Comparison of ENCODE assay signal across 26 cellular contexts in the genomic region with DNA sequence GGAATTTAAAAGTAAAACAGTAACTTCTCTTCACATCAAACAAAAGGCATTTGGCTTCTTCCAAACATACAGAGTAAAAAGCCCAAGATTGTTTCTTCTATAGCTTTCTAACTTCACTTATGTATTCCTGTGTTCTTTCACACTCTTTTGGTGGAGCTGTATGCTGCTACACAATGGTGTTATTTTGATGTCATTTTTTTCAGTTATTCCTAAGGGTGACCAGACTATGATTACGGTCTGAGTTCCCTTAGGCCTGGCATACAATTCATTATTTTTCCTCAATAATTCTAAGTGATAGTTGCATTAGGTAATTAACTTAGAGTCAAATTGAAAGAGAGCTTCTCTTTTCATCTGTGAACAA.
A peak's percentile ranks its signal among the peaks of the same experiment; 100 is the strongest.
DNase-seq lines count a peak whose midpoint lies in the region; ATAC-seq and TF ChIP-seq lines count a peak whose summit lies in the region.
"Had no signal": no experiment of that assay in that cellular context is flagged by ENCODE, and none has a peak within 500 bp of the region (broad histone marks: within the 10 kb centered on the region; RNA-seq: fewer than 3 reads in every experiment).

No MANE protein-coding gene starts in this region.

- H3K36me3 Mint-ChIP-seq in activated T-cell treated with anti-CD3 and anti-CD28 coated beads, Interleukin-2, amount 50 U/mL, for 72 hours (ENCODE audit: insufficient read depth in 2 of 2): no peaks in the 10 kb centered on the region
- no peaks in the 10 kb centered on the region for H3K36me3 Mint-ChIP-seq in HFFc6 (ENCODE audit: low read depth)
- H3K36me3 Mint-ChIP-seq in activated naive CD4-positive, alpha-beta T cell treated with anti-CD3 and anti-CD28 coated beads, Interleukin-2, amount 50 U/mL, for 72 hours: peaks cover 17 to 28% of the 10 kb centered on the region in 2 donors
- H3K36me3 Mint-ChIP-seq in stimulated activated effector memory CD8-positive, alpha-beta T cell treated with anti-CD3 and anti-CD28 coated beads, Interleukin-12 subunit alpha, Interleukin-12 subunit beta, amount 100 ng/mL, for 72 hours: peaks cover 6% of the 10 kb centered on the region
- H3K36me3 Mint-ChIP-seq: stimulated activated memory B cell treated with anti-CD40 and anti-IgM and Interleukin-4, amounts not matched to agents 10 μg/mL and 1 μg/mL and 100 μg/mL, for 72 hours had no signal

- peak overlapping the region; percentile 41 to 75 for H3K4me3 Mint-ChIP-seq in activated T-cell treated with anti-CD3 and anti-CD28 coated beads, Interleukin-2, amount 50 U/mL, for 72 hours
- H3K4me3 Mint-ChIP-seq in HFFc6: peak overlapping the region; percentile 58
- no peak overlapping the region for H3K4me3 Mint-ChIP-seq in stimulated activated effector memory CD8-positive, alpha-beta T cell treated with anti-CD3 and anti-CD28 coated beads, Interleukin-12 subunit alpha, Interleukin-12 subunit beta, amount 100 ng/mL, for 72 hours
- H3K4me3 Mint-ChIP-seq: nephron progenitor cell; stimulated activated memory B cell treated with anti-CD40 and anti-IgM and Interleukin-4, amounts not matched to agents 10 μg/mL and 1 μg/mL and 100 μg/mL, for 72 hours had no signal

- ATAC-seq in activated T-cell treated with anti-CD3 and anti-CD28 coated beads, Interleukin-2, amount 50 U/mL, for 72 hours (replicated peaks in 1 of 2): no peak
- no peak for ATAC-seq in activated naive CD4-positive, alpha-beta T cell treated with anti-CD3 and anti-CD28 coated beads, Interleukin-2, amount 50 U/mL, for 72 hours
- no peak for ATAC-seq in stimulated activated effector memory CD8-positive, alpha-beta T cell treated with anti-CD3 and anti-CD28 coated beads, Interleukin-12 subunit alpha, Interleukin-12 subunit beta, amount 100 ng/mL, for 72 hours
- ATAC-seq: lower lobe of right lung; pancreas; stimulated activated memory B cell treated with anti-CD40 and anti-IgM and Interleukin-4, amounts not matched to agents 10 μg/mL and 1 μg/mL and 100 μg/mL, for 72 hours had no signal

- no peak for DNase-seq in activated T-cell treated with anti-CD3 and anti-CD28 coated beads, Interleukin-2, amount 50 U/mL, for 72 hours
- no peak for DNase-seq in activated T-cell treated with anti-CD3 and anti-CD28 coated beads for 4 hours
- DNase-seq in HFFc6: no peak
- no peak for DNase-seq in activated naive CD4-positive, alpha-beta T cell treated with anti-CD3 and anti-CD28 coated beads, Interleukin-2, amount 50 U/mL, for 72 hours (ENCODE audit: low spot score in 2 of 2)
- DNase-seq in stimulated activated effector memory CD8-positive, alpha-beta T cell treated with anti-CD3 and anti-CD28 coated beads, Interleukin-12 subunit alpha, Interleukin-12 subunit beta, amount 100 ng/mL, for 72 hours (ENCODE audit: low spot score in 2 of 2): no peak
- DNase-seq in HuH-7 (ENCODE audit: low spot score): no peak
- DNase-seq in amniotic stem cell (lab: John Stamatoyannopoulos, UW): no peak
- DNase-seq: activated CD8-positive, alpha-beta memory T cell treated with anti-CD3 and anti-CD28 coated beads for 24 hours; activated effector memory CD4-positive, alpha-beta T cell treated with Interleukin-2 at 50 U/mL for 16 hours; C1 segment of cervical spinal cord; caudate nucleus; dermis blood vessel endothelial cell; glutamatergic neuron; kidney; lower lobe of right lung; NCI-H1105; NCI-H1930; NCI-H526; nephron progenitor cell; pancreas; SJCRH30; stimulated activated CD4-positive, alpha-beta T cell treated with anti-CD3 and anti-CD28 coated beads, Interleukin-2, amount 100 ng/mL, for 48 hours; testis; uterus; WERI-Rb-1 had no signal

- peak overlapping the region; percentile 84 for H3K27ac Mint-ChIP-seq in activated T-cell treated with anti-CD3 and anti-CD28 coated beads, Interleukin-2, amount 50 U/mL, for 72 hours
- H3K27ac Mint-ChIP-seq in HFFc6: peak overlapping the region; percentile 81
- peak overlapping the region; percentile 86 to 97 for H3K27ac Mint-ChIP-seq in activated naive CD4-positive, alpha-beta T cell treated with anti-CD3 and anti-CD28 coated beads, Interleukin-2, amount 50 U/mL, for 72 hours
- peak overlapping the region; percentile 40 for H3K27ac Mint-ChIP-seq in stimulated activated effector memory CD8-positive, alpha-beta T cell treated with anti-CD3 and anti-CD28 coated beads, Interleukin-12 subunit alpha, Interleukin-12 subunit beta, amount 100 ng/mL, for 72 hours
- H3K27ac Mint-ChIP-seq: nephron progenitor cell; stimulated activated memory B cell treated with anti-CD40 and anti-IgM and Interleukin-4, amounts not matched to agents 10 μg/mL and 1 μg/mL and 100 μg/mL, for 72 hours had no signal

- H3K9me3 Mint-ChIP-seq in activated T-cell treated with anti-CD3 and anti-CD28 coated beads, Interleukin-2, amount 50 U/mL, for 72 hours: no peaks in the 10 kb centered on the region
- H3K9me3 Mint-ChIP-seq in HFFc6: no peaks in the 10 kb centered on the region
- peaks cover 0 to 4% of the 10 kb centered on the region in 2 donors for H3K9me3 Mint-ChIP-seq in activated naive CD4-positive, alpha-beta T cell treated with anti-CD3 and anti-CD28 coated beads, Interleukin-2, amount 50 U/mL, for 72 hours
- no peaks in the 10 kb centered on the region for H3K9me3 Mint-ChIP-seq in stimulated activated effector memory CD8-positive, alpha-beta T cell treated with anti-CD3 and anti-CD28 coated beads, Interleukin-12 subunit alpha, Interleukin-12 subunit beta, amount 100 ng/mL, for 72 hours
- H3K9me3 Mint-ChIP-seq: nephron progenitor cell; stimulated activated memory B cell treated with anti-CD40 and anti-IgM and Interleukin-4, amounts not matched to agents 10 μg/mL and 1 μg/mL and 100 μg/mL, for 72 hours had no signal

- peaks cover 90% of the 10 kb centered on the region for H3K4me1 Mint-ChIP-seq in activated T-cell treated with anti-CD3 and anti-CD28 coated beads, Interleukin-2, amount 50 U/mL, for 72 hours (ENCODE audit: low read depth)
- peaks cover 47% of the 10 kb centered on the region for H3K4me1 Mint-ChIP-seq in HFFc6 (ENCODE audit: low read depth)
- H3K4me1 Mint-ChIP-seq in stimulated activated effector memory CD8-positive, alpha-beta T cell treated with anti-CD3 and anti-CD28 coated beads, Interleukin-12 subunit alpha, Interleukin-12 subunit beta, amount 100 ng/mL, for 72 hours: peaks cover 63% of the 10 kb centered on the region
- H3K4me1 Mint-ChIP-seq: stimulated activated memory B cell treated with anti-CD40 and anti-IgM and Interleukin-4, amounts not matched to agents 10 μg/mL and 1 μg/mL and 100 μg/mL, for 72 hours had no signal

- no peaks in the 10 kb centered on the region for H3K27me3 Mint-ChIP-seq in activated T-cell treated with anti-CD3 and anti-CD28 coated beads, Interleukin-2, amount 50 U/mL, for 72 hours (ENCODE audit: low read depth)
- no peaks in the 10 kb centered on the region for H3K27me3 Mint-ChIP-seq in HFFc6 (ENCODE audit: insufficient read depth)
- H3K27me3 Mint-ChIP-seq: stimulated activated memory B cell treated with anti-CD40 and anti-IgM and Interleukin-4, amounts not matched to agents 10 μg/mL and 1 μg/mL and 100 μg/mL, for 72 hours had no signal

- TF ChIP-seq CTCF in HFFc6 (IDR thresholded peaks at IDR 0.05): no peak

Comparison
In these comparisons a context has a peak if more than half of its experiments do, and no peak if none do; other contexts are left out.
1. H3K27ac Mint-ChIP-seq: peak in every context shown above with its lines; median percentile 92 in activated naive CD4-positive, alpha-beta T cell treated with anti-CD3 and anti-CD28 coated beads, Interleukin-2, amount 50 U/mL, for 72 hours; 84 in activated T-cell treated with anti-CD3 and anti-CD28 coated beads, Interleukin-2, amount 50 U/mL, for 72 hours; 81 in HFFc6; 40 in stimulated activated effector memory CD8-positive, alpha-beta T cell treated with anti-CD3 and anti-CD28 coated beads, Interleukin-12 subunit alpha, Interleukin-12 subunit beta, amount 100 ng/mL, for 72 hours.